7 cellular contexts compared by ENCODE assay signal in genomic region chr1:178555613-178556012, GRCh38. TPM values are rescaled to one million over a fixed set of nuclear protein-coding genes. Genes with fewer than 3 reads are reported as not detected.
"Had no signal": no experiment of that assay in that cellular context is flagged by ENCODE, and none has a peak within 500 bp of the region (broad histone marks: within the 10 kb centered on the region; RNA-seq: fewer than 3 reads in every experiment).

No MANE protein-coding gene starts in this region.

RNA-seq across cellular contexts. Expression of gene TEX35, which starts 42.7 kb away (rescaled TPM):
- polyA plus RNA-seq: naive thymus-derived CD8-positive, alpha-beta T cell; neural cell; ovary; pancreas; psoas muscle; sigmoid colon; smooth muscle cell had no signal

RNA-seq across cellular contexts. Expression of gene CLEC20A, which starts 58.8 kb away (rescaled TPM):
- polyA plus RNA-seq: naive thymus-derived CD8-positive, alpha-beta T cell; ovary; pancreas; psoas muscle had no signal
